9 cellular contexts compared by ENCODE assay signal in genomic region chr1:160193091-160193819, GRCh38. TPM values are rescaled to one million over a fixed set of nuclear protein-coding genes. Genes with fewer than 3 reads are reported as not detected.
DNase-seq lines count a peak whose midpoint lies in the region; ATAC-seq, FAIRE-seq and TF ChIP-seq lines count a peak whose summit lies in the region.
"Had no signal": no experiment of that assay in that cellular context is flagged by ENCODE, and none has a peak within 500 bp of the region (broad histone marks: within the 10 kb centered on the region; RNA-seq: fewer than 3 reads in every experiment).

No MANE protein-coding gene starts in this region.

- H3K4me3 ChIP-seq in HepG2 (replicated peaks in 1 of 3; ENCODE audit: insufficient read depth in 1 of 3, low read depth in 2 of 3, low read length in 3 of 3) = peak overlapping the region; percentile 47 to 70 (median 55)
- H3K4me3 ChIP-seq: skin epidermis had no signal

- TF ChIP-seq EP300 in HepG2 (IDR thresholded peaks at IDR 0.05; ENCODE audit: low read depth in 2 of 2, low read length in 2 of 2) = peak in 1 of 2 experiments; percentile 24; a peak in 1 of 4 replicates
- no peak for TF ChIP-seq EP300 in HepG2 (CRISPR knock-in tag; IDR thresholded peaks at IDR 0.05; ENCODE audit: borderline replicate concordance)

- H3K27me3 ChIP-seq in HepG2 (ENCODE audit: control insufficient read depth in 1 of 2, insufficient read depth in 2 of 2, low read length in 2 of 2) = peaks cover 1 to 21% of the 10 kb centered on the region in 2 experiments; a peak in 3 of 5 replicates

- TF ChIP-seq CTCF in HepG2 (CRISPR knock-in tag; IDR thresholded peaks at IDR 0.05) = peak; percentile 95

- no TSS peak for BruUV-seq in HepG2 (replicated peaks; lab: Mats Ljungman, UMichigan)

- peak; percentile 29 for DNase-seq in GDM1 (lab: John Stamatoyannopoulos, UW)
- DNase-seq in NCI-H526 (lab: John Stamatoyannopoulos, UW) = peak; percentile 87 to 96
- peak; percentile 85 for DNase-seq in activated CD4-positive, alpha-beta T cell treated with anti-CD3 and anti-CD28 coated beads, Interleukin-2, amount 50 U/mL, for 1 hour
- peak; percentile 78 for DNase-seq in dedifferentiated amniotic fluid mesenchymal stem cell (ENCODE audit: extremely low spot score)
- DNase-seq in HepG2 (ENCODE audit: low spot score) = peak; percentile 85
- DNase-seq in stimulated activated CD4-positive, alpha-beta T cell treated with anti-CD3 and anti-CD28 coated beads, Interleukin-2, amount 100 ng/mL, for 48 hours = peak; percentile 85 to 88

- FAIRE-seq in HepG2 (lab: Jason Lieb, UNC) = peak; percentile 85

- peak overlapping the region; percentile 85 for H3K4me2 ChIP-seq in HepG2 (ENCODE audit: low read depth, low read length)

- peaks cover 34% of the 10 kb centered on the region for H3K4me1 ChIP-seq in HepG2 (ENCODE audit: insufficient read depth, low read length)

- H2AFZ ChIP-seq in HepG2 (ENCODE audit: low read length) = peak overlapping the region; percentile 18

- in situ Hi-C loops in HepG2 (cut with HindIII; ENCODE audit: extremely low pct_ligation_motif_present, low pct_unique_long_range_greater_than_20kb) = loop anchor here (5.0 kb wide), 2 partner anchors 59 to 99 kb away; no protein-coding TSS in a partner anchor

- H3K27ac ChIP-seq in HepG2 (ENCODE audit: extremely low read length, insufficient read depth, low read length) = peak overlapping the region; percentile 53
- H3K27ac ChIP-seq: skin epidermis had no signal

- no peaks in the 10 kb centered on the region for H3K36me3 ChIP-seq in HepG2 (replicated peaks in 1 of 2; ENCODE audit: control insufficient read depth in 1 of 2, insufficient read depth in 2 of 2, low read length in 2 of 2)

- CTCF ChIA-PET in HepG2 (lab: Yijun Ruan, JAX; ENCODE audit: low intra/inter-chr PET ratio, low total read pairs) = interaction anchor here (1.0 to 2.0 kb wide), 5 partner anchors 26 to 183 kb away, joined by 4 to 13 read pairs (median 12); no protein-coding TSS in a partner anchor

- peak; percentile 71 for ATAC-seq in HG03432 (IDR thresholded peaks at IDR 0.05; ENCODE audit: unreplicated experiment)
- ATAC-seq in HepG2 = peak; percentile 88
- ATAC-seq in HG03159 (IDR thresholded peaks at IDR 0.05; ENCODE audit: unreplicated experiment) = no peak

- H4K20me1 ChIP-seq in HepG2 (ENCODE audit: insufficient read depth, low read length) = no peaks in the 10 kb centered on the region

- H3K79me2 ChIP-seq in HepG2 (ENCODE audit: insufficient read depth, low read length) = no peaks in the 10 kb centered on the region

- intact Hi-C loops in HepG2 (cut with micrococcal nuclease; ENCODE audit: unreplicated experiment) = loop anchor here (1.0 to 10.0 kb wide), 5 partner anchors 26 to 182 kb away; no protein-coding TSS in a partner anchor

- H3K9ac ChIP-seq in HepG2 (ENCODE audit: insufficient read depth, low read depth, low read length) = peak overlapping the region; percentile 57

- TF ChIP-seq POLR2A in HepG2 (IDR thresholded peaks at IDR 0.05; ENCODE audit: insufficient read depth in 1 of 2, low read depth in 2 of 2, low read length in 2 of 2) = no peak

- POLR2A ChIA-PET in HepG2 (lab: Yijun Ruan, JAX) = interaction anchor here (0.7 to 1.1 kb wide), 6 partner anchors 11 to 98 kb away, joined by 3 to 5 read pairs (median 4); partner anchors contain the start of genes DCAF8 and IGSF8

- no peaks in the 10 kb centered on the region for H3K9me3 ChIP-seq in HepG2 (ENCODE audit: low read length)

- TF ChIP-seq RAD21 in HepG2 (CRISPR knock-in tag; IDR thresholded peaks at IDR 0.05) = peak; percentile 95

- 3% methylated on average over 7 of the region's 16 CpGs for WGBS in HepG2 (ENCODE audit: low lambda C conversion rate)

TF ChIP-seq in HepG2, 621 proteins besides CTCF, POLR2A, EP300 and RAD21 (continues in another document):
- no peak for TF ChIP-seq REL (CRISPR knock-in tag; conservative IDR thresholded peaks at IDR 0.05)
- no peak for TF ChIP-seq SYNCRIP (IDR thresholded peaks at IDR 0.05; ENCODE audit: insufficient read depth, low read depth, low read length)
- TF ChIP-seq RCOR2 (CRISPR knock-in tag; IDR thresholded peaks at IDR 0.05) = no peak
- no peak for TF ChIP-seq ZNF543 (CRISPR knock-in tag; IDR thresholded peaks at IDR 0.05)
- TF ChIP-seq ZNF253 (CRISPR knock-in tag; IDR thresholded peaks at IDR 0.05; ENCODE audit: borderline replicate concordance) = no peak
- no peak for TF ChIP-seq ZBTB42 (CRISPR knock-in tag; IDR thresholded peaks at IDR 0.05)
- no peak for TF ChIP-seq SMAD9 (CRISPR knock-in tag; IDR thresholded peaks at IDR 0.05)

RNA-seq across cellular contexts. Expression of gene CASQ1, which starts 2.9 kb away (rescaled TPM):
- 0.20 TPM in 2 replicates for total RNA-seq in HepG2 (2016; rRNA removed; fragmentation: Illumina TruSeq; extraction: Trizol)
- total RNA-seq in HepG2 (2016; cell fraction: cytosol; rRNA removed; fragmentation: Illumina TruSeq; extraction: Trizol; ENCODE audit: low read depth) = not detected in 2 replicates
- 0.06 TPM in 1 of 2 replicates, not detected in the other for total RNA-seq in HepG2 (2016; cell fraction: insoluble cytoplasmic fraction; rRNA removed; fragmentation: Illumina TruSeq; extraction: Trizol)
- 0.19 TPM in 1 of 2 replicates, not detected in the other for total RNA-seq in HepG2 (2016; cell fraction: membrane; rRNA removed; fragmentation: Illumina TruSeq; extraction: Trizol)
- not detected in 2 replicates for total RNA-seq in HepG2 (2016; cell fraction: nucleus; rRNA removed; fragmentation: Illumina TruSeq; extraction: Trizol)
- polyA plus RNA-seq in HepG2 (2011; rRNA removed) = 0.09 TPM in 2 replicates
- polyA plus RNA-seq in HepG2 (2011; cell fraction: cytosol; rRNA removed) = 0.05 TPM in 1 of 2 replicates, not detected in the other
- polyA plus RNA-seq in HepG2 (2011; cell fraction: nucleus; rRNA removed) = not detected in 2 replicates
- polyA plus RNA-seq in HepG2 (2012) = 0.12 TPM in 1 of 2 replicates, not detected in the other
- 0.09 and 0.17 TPM in 2 replicates for polyA plus RNA-seq in HepG2 (2016; cell fraction: cytosol; fragmentation: Illumina TruSeq; extraction: Trizol; ENCODE audit: low read depth)
- 0.30 and 0.41 TPM in 2 replicates for polyA plus RNA-seq in HepG2 (2016; cell fraction: insoluble cytoplasmic fraction; fragmentation: Illumina TruSeq; extraction: Trizol; ENCODE audit: low read depth)
- 0.21 and 0.30 TPM in 2 replicates for polyA plus RNA-seq in HepG2 (2016; cell fraction: membrane; fragmentation: Illumina TruSeq; extraction: Trizol; ENCODE audit: low read depth)
- polyA plus RNA-seq in HepG2 (2016; cell fraction: nucleus; fragmentation: Illumina TruSeq; extraction: Trizol; ENCODE audit: insufficient read depth, low read depth) = not detected in 2 replicates
- not detected in 2 replicates for polyA minus RNA-seq in HepG2 (2011; rRNA and poly(A)+ RNA removed; ENCODE audit: low replicate concordance)
- polyA minus RNA-seq in HepG2 (2011; cell fraction: cytosol; rRNA and poly(A)+ RNA removed) = not detected in 2 replicates
- polyA minus RNA-seq in HepG2 (2011; cell fraction: nucleus; rRNA and poly(A)+ RNA removed) = not detected in 2 replicates

RNA-seq across cellular contexts. Expression of gene PEA15, which starts 11.9 kb away (rescaled TPM):
- total RNA-seq in HepG2 (2016; rRNA removed; fragmentation: Illumina TruSeq; extraction: Trizol) = 12.1 and 15.8 TPM in 2 replicates
- total RNA-seq in HepG2 (2016; cell fraction: cytosol; rRNA removed; fragmentation: Illumina TruSeq; extraction: Trizol; ENCODE audit: low read depth) = 5.3 and 6.2 TPM in 2 replicates
- total RNA-seq in HepG2 (2016; cell fraction: insoluble cytoplasmic fraction; rRNA removed; fragmentation: Illumina TruSeq; extraction: Trizol) = 13.1 and 13.5 TPM in 2 replicates
- total RNA-seq in HepG2 (2016; cell fraction: membrane; rRNA removed; fragmentation: Illumina TruSeq; extraction: Trizol) = 19.6 and 23.0 TPM in 2 replicates
- 6.0 and 6.1 TPM in 2 replicates for total RNA-seq in HepG2 (2016; cell fraction: nucleus; rRNA removed; fragmentation: Illumina TruSeq; extraction: Trizol)
- polyA plus RNA-seq in HepG2 (2011; rRNA removed) = 35.2 and 40.4 TPM in 2 replicates
- 28.3 and 34.3 TPM in 2 replicates for polyA plus RNA-seq in HepG2 (2011; cell fraction: cytosol; rRNA removed)
- 14.9 and 20.5 TPM in 2 replicates for polyA plus RNA-seq in HepG2 (2011; cell fraction: nucleus; rRNA removed)
- polyA plus RNA-seq in HepG2 (2012) = 13.8 and 25.9 TPM in 2 replicates
- 23.0 and 24.9 TPM in 2 replicates for polyA plus RNA-seq in HepG2 (2016; cell fraction: cytosol; fragmentation: Illumina TruSeq; extraction: Trizol; ENCODE audit: low read depth)
- 40.5 and 45.7 TPM in 2 replicates for polyA plus RNA-seq in HepG2 (2016; cell fraction: insoluble cytoplasmic fraction; fragmentation: Illumina TruSeq; extraction: Trizol; ENCODE audit: low read depth)
- 43.4 and 51.8 TPM in 2 replicates for polyA plus RNA-seq in HepG2 (2016; cell fraction: membrane; fragmentation: Illumina TruSeq; extraction: Trizol; ENCODE audit: low read depth)
- polyA plus RNA-seq in HepG2 (2016; cell fraction: nucleus; fragmentation: Illumina TruSeq; extraction: Trizol; ENCODE audit: insufficient read depth, low read depth) = 23.2 and 27.2 TPM in 2 replicates
- polyA minus RNA-seq in HepG2 (2011; rRNA and poly(A)+ RNA removed; ENCODE audit: low replicate concordance) = 14.7 and 92.5 TPM in 2 replicates
- 11.5 TPM in 2 replicates for polyA minus RNA-seq in HepG2 (2011; cell fraction: cytosol; rRNA and poly(A)+ RNA removed)
- polyA minus RNA-seq in HepG2 (2011; cell fraction: nucleus; rRNA and poly(A)+ RNA removed) = 3.0 and 7.3 TPM in 2 replicates

RNA-seq across cellular contexts. Expression of gene ATP1A4, which starts 41.9 kb away (rescaled TPM):
- not detected in 2 replicates for total RNA-seq in HepG2 (2016; rRNA removed; fragmentation: Illumina TruSeq; extraction: Trizol)
- total RNA-seq in HepG2 (2016; cell fraction: cytosol; rRNA removed; fragmentation: Illumina TruSeq; extraction: Trizol; ENCODE audit: low read depth) = not detected in 2 replicates
- total RNA-seq in HepG2 (2016; cell fraction: insoluble cytoplasmic fraction; rRNA removed; fragmentation: Illumina TruSeq; extraction: Trizol) = not detected in 2 replicates
- total RNA-seq in HepG2 (2016; cell fraction: membrane; rRNA removed; fragmentation: Illumina TruSeq; extraction: Trizol) = not detected in 2 replicates
- not detected in 2 replicates for total RNA-seq in HepG2 (2016; cell fraction: nucleus; rRNA removed; fragmentation: Illumina TruSeq; extraction: Trizol)
- not detected in 2 replicates for polyA plus RNA-seq in HepG2 (2011; rRNA removed)
- not detected in 2 replicates for polyA plus RNA-seq in HepG2 (2011; cell fraction: cytosol; rRNA removed)
- polyA plus RNA-seq in HepG2 (2011; cell fraction: nucleus; rRNA removed) = not detected in 2 replicates
- polyA plus RNA-seq in HepG2 (2012) = not detected in 2 replicates
- not detected in 2 replicates for polyA plus RNA-seq in HepG2 (2016; cell fraction: cytosol; fragmentation: Illumina TruSeq; extraction: Trizol; ENCODE audit: low read depth)
- not detected in 2 replicates for polyA plus RNA-seq in HepG2 (2016; cell fraction: insoluble cytoplasmic fraction; fragmentation: Illumina TruSeq; extraction: Trizol; ENCODE audit: low read depth)
- not detected in 2 replicates for polyA plus RNA-seq in HepG2 (2016; cell fraction: membrane; fragmentation: Illumina TruSeq; extraction: Trizol; ENCODE audit: low read depth)
- not detected in 2 replicates for polyA plus RNA-seq in HepG2 (2016; cell fraction: nucleus; fragmentation: Illumina TruSeq; extraction: Trizol; ENCODE audit: insufficient read depth, low read depth)
- polyA minus RNA-seq in HepG2 (2011; rRNA and poly(A)+ RNA removed; ENCODE audit: low replicate concordance) = not detected in 2 replicates
- not detected in 2 replicates for polyA minus RNA-seq in HepG2 (2011; cell fraction: cytosol; rRNA and poly(A)+ RNA removed)
- not detected in 2 replicates for polyA minus RNA-seq in HepG2 (2011; cell fraction: nucleus; rRNA and poly(A)+ RNA removed)

Comparison
In these comparisons a context has a peak if more than half of its experiments do, and no peak if none do; other contexts are left out.
1. DNase-seq: peak in every context shown above with its lines; median percentile 92 in NCI-H526; 86 in stimulated activated CD4-positive, alpha-beta T cell treated with anti-CD3 and anti-CD28 coated beads, Interleukin-2, amount 100 ng/mL, for 48 hours; 85 in activated CD4-positive, alpha-beta T cell treated with anti-CD3 and anti-CD28 coated beads, Interleukin-2, amount 50 U/mL, for 1 hour; 85 in HepG2; 78 in dedifferentiated amniotic fluid mesenchymal stem cell; 29 in GDM1.